ENCODE assay signal across 9 cellular contexts in the genomic region with DNA sequence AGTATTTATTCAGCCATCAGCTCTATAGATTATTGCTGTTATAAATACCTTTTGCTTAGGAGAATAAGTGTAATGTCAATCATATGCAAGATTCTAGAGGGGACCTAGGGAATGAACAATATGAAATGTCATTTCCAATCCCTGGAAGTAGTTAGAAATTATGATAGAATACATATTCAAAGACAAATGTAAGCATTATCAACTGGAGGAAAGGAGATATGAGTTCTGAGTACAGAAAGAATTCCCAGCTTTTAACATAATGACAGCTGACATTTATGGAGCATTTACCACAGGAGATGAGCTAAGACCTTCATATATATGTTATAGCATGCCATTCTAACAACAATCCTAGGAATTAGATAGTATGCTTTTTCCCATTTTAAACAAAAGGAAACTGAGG.
"Had no signal": no experiment of that assay in that cellular context is flagged by ENCODE, and none has a peak within 500 bp of the region (broad histone marks: within the 10 kb centered on the region; RNA-seq: fewer than 3 reads in every experiment).

No MANE protein-coding gene starts in this region.

- H2AFZ ChIP-seq: GM23248, GM23338 had no signal

- H3K9ac ChIP-seq: GM23248 had no signal

- H3K4me1 ChIP-seq: HAP-1 had no signal

- H3K27ac ChIP-seq: GM23248 had no signal

- H3K4me3 ChIP-seq: GM23248, GM23338, HAP-1 had no signal

- DNase-seq: GM23248, GOT3, H7, H9, HCEC 1CT, HFFc6 had no signal

- H3K4me2 ChIP-seq: GM23338 had no signal

- H3K9me3 ChIP-seq: HAP-1 had no signal

- H3K36me3 ChIP-seq: HAP-1 had no signal

- ATAC-seq: GM23338, HCT116 had no signal
